In the genomic region with DNA sequence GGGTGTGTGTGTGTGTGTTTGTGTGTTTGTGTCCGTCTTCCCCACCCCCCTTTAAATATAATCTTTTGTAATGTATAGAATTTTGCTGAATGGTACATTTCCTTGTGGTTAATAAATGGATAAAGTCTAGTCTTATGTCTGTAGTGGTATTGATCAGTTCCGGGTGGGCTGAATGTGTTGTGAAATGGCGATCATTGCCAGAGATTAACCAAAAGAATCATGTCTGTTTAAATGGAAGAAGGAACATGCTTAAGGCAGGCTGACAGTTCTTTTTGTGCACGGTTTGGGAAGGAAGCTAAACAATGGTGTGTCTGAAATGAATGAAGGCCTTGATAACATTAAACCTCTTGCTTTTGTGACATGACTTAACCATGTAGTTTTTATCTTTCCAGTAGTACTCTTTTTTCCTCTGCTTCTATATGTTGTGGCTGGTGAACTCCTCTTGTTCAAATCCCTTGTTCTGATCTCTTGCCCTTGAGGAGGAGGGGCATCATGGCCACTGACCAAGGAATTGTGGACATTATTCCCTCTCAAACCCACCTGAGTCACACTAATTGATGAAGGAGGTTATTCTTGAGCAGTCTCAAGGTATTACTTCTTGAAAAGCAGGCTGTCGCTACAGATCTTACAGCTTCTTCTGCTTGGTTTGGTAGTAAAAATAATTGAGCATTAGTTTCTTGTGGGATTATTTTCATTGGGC, we compare ENCODE assay signal across 8 cellular contexts. TPM values are rescaled to one million over a fixed set of nuclear protein-coding genes. Genes with fewer than 3 reads are reported as not detected.
DNase-seq lines count a peak whose midpoint lies in the region; ATAC-seq and TF ChIP-seq lines count a peak whose summit lies in the region.

No MANE protein-coding gene starts in this region.

- H3K27me3 Mint-ChIP-seq in T-helper 2 cell treated with Interferon-gamma antibody and Interleukin-4, amounts not matched to agents 5 μg/mL and 100 μg/mL, for 36 hours (ENCODE audit: low read depth), result peaks cover 86% of the 10 kb centered on the region

- DNase-seq in T-helper 2 cell treated with Interferon-gamma antibody and Interleukin-4, amounts not matched to agents 5 μg/mL and 100 μg/mL, for 36 hours (ENCODE audit: low spot score), result no peak
- DNase-seq in T-helper 2 cell, result no peak
- DNase-seq in right cardiac atrium, result no peak
- no peak for DNase-seq in AG08396 (ENCODE audit: low spot score)

- no peaks in the 10 kb centered on the region for H3K36me3 ChIP-seq in skeletal muscle satellite cell (ENCODE audit: insufficient read depth, low read length)

- intact Hi-C loops in right cardiac atrium (cut with DNase I), result loop anchor here in 1 of 4 donors (10.0 kb wide), 1 partner anchor 928 kb away; no protein-coding TSS in a partner anchor

- TF ChIP-seq CTCF in WI38 (IDR thresholded peaks at IDR 0.05; ENCODE audit: low read depth, low read length), result no peak

- H3K27ac ChIP-seq in right cardiac atrium (ENCODE audit: low read length), result no peak overlapping the region

- H3K4me3 ChIP-seq in WI38 (ENCODE audit: low read depth, low read length) (peak overlapping the region; percentile 69), right cardiac atrium (ENCODE audit: low read length) (peak overlapping the region; percentile 99), skeletal muscle satellite cell (ENCODE audit: low read length) (peak overlapping the region; percentile 94)

- ATAC-seq in right cardiac atrium (no peak), GM18505 (IDR thresholded peaks at IDR 0.05; ENCODE audit: unreplicated experiment) (no peak), HG03097 (IDR thresholded peaks at IDR 0.05; ENCODE audit: low FRiP score, unreplicated experiment) (no peak)

- peaks cover 33% of the 10 kb centered on the region for H3K4me1 Mint-ChIP-seq in T-helper 2 cell treated with Interferon-gamma antibody and Interleukin-4, amounts not matched to agents 5 μg/mL and 100 μg/mL, for 36 hours (ENCODE audit: low read depth)

- no peak for TF ChIP-seq POLR2A in GM18505 (IDR thresholded peaks at IDR 0.05; ENCODE audit: borderline replicate concordance, extremely low read depth, insufficient read depth, insufficient read length)

- H3K4me1 ChIP-seq in right cardiac atrium (ENCODE audit: control insufficient read depth, insufficient read depth, low read length), result peaks cover 7% of the 10 kb centered on the region
- H3K4me1 ChIP-seq in skeletal muscle satellite cell (ENCODE audit: control insufficient read depth, insufficient read depth, low read length), result peaks cover 16% of the 10 kb centered on the region

- H3K9ac ChIP-seq in skeletal muscle satellite cell (ENCODE audit: low read depth, low read length), result peak overlapping the region; percentile 88

- no peaks in the 10 kb centered on the region for H3K27me3 ChIP-seq in right cardiac atrium (ENCODE audit: control insufficient read depth, insufficient read depth)
- H3K27me3 ChIP-seq in skeletal muscle satellite cell (ENCODE audit: control insufficient read depth, insufficient read depth, low read length), result no peaks in the 10 kb centered on the region

- H3K4me3 Mint-ChIP-seq in T-helper 2 cell treated with Interferon-gamma antibody and Interleukin-4, amounts not matched to agents 5 μg/mL and 100 μg/mL, for 36 hours, result peak overlapping the region; percentile 94

- peaks cover 2% of the 10 kb centered on the region for H3K36me3 Mint-ChIP-seq in T-helper 2 cell treated with Interferon-gamma antibody and Interleukin-4, amounts not matched to agents 5 μg/mL and 100 μg/mL, for 36 hours (ENCODE audit: low read depth)

- H3K9me3 ChIP-seq in right cardiac atrium (ENCODE audit: control insufficient read depth, low read length) (no peaks in the 10 kb centered on the region), skeletal muscle satellite cell (replicated peaks; ENCODE audit: low read length) (no peaks in the 10 kb centered on the region)

- no peaks in the 10 kb centered on the region for H3K9me3 Mint-ChIP-seq in T-helper 2 cell treated with Interferon-gamma antibody and Interleukin-4, amounts not matched to agents 5 μg/mL and 100 μg/mL, for 36 hours

- H3K27ac Mint-ChIP-seq in T-helper 2 cell treated with Interferon-gamma antibody and Interleukin-4, amounts not matched to agents 5 μg/mL and 100 μg/mL, for 36 hours, result no peak overlapping the region

- whole genome bisulfite sequencing in right cardiac atrium, result 35% methylated on average over 5 of the region's 5 CpGs

- peak overlapping the region; percentile 98 for H3K4me2 ChIP-seq in skeletal muscle satellite cell (ENCODE audit: low read length)

RNA-seq across cellular contexts. Expression of gene ACVR2A, which starts 1.7 kb away (rescaled TPM):
- total RNA-seq in right cardiac atrium, result 10 to 100 TPM; 12.9 to 14.8 (median 14.1) TPM
- polyA plus RNA-seq in right cardiac atrium, result 3.3 TPM
- total RNA-seq in skeletal muscle satellite cell (2012; rRNA removed), result 9.4 and 11.9 TPM in 2 replicates
